In genomic region chr11:70522613-70523311, GRCh38 we compare ENCODE assay signal across 9 cellular contexts.
DNase-seq lines count a peak whose midpoint lies in the region; ATAC-seq, FAIRE-seq and TF ChIP-seq lines count a peak whose summit lies in the region.
"Had no signal": no experiment of that assay in that cellular context is flagged by ENCODE, and none has a peak within 500 bp of the region (broad histone marks: within the 10 kb centered on the region; RNA-seq: fewer than 3 reads in every experiment).

No MANE protein-coding gene starts in this region.

- H3K27ac ChIP-seq in pancreas (no peak overlapping the region), coronary artery (no peak overlapping the region)
- no peak overlapping the region for H3K27ac ChIP-seq in CD4-positive, alpha-beta T cell (ENCODE audit: low read depth, low read length)

- no peak overlapping the region for H3K27ac Mint-ChIP-seq in CD4-positive, alpha-beta T cell
- H3K27ac Mint-ChIP-seq: activated B cell treated with CpG ODN at 0.5 μM for 24 hours had no signal

- H3K27me3 Mint-ChIP-seq in CD4-positive, alpha-beta T cell, result peaks cover 22% of the 10 kb centered on the region

- in situ Hi-C loops in astrocyte of the spinal cord (cut with HindIII; ENCODE audit: low sequenced_read_pairs), result no loop called here

- no peaks in the 10 kb centered on the region for H3K36me3 ChIP-seq in pancreas

- H3K4me3 Mint-ChIP-seq in CD4-positive, alpha-beta T cell, result no peak overlapping the region
- H3K4me3 Mint-ChIP-seq: activated B cell treated with CpG ODN at 0.5 μM for 24 hours had no signal

- ATAC-seq in pancreas (peak in 3 of 4 donors; percentile 15 to 50 (median 33)), GM19351 (IDR thresholded peaks at IDR 0.05; ENCODE audit: unreplicated experiment) (no peak)
- ATAC-seq in CD4-positive, alpha-beta T cell (ENCODE audit: poor library complexity), result no peak

- H3K4me1 Mint-ChIP-seq in CD4-positive, alpha-beta T cell (ENCODE audit: low read depth), result no peaks in the 10 kb centered on the region
- H3K4me1 Mint-ChIP-seq: activated B cell treated with CpG ODN at 0.5 μM for 24 hours had no signal

- peak; percentile 36; the same call in 2 of the 3 replicates for TF ChIP-seq CTCF in GM12872 (IDR thresholded peaks at IDR 0.05; ENCODE audit: insufficient read depth, low read depth, low read length)
- peak; percentile 11 for TF ChIP-seq CTCF in astrocyte of the spinal cord (IDR thresholded peaks at IDR 0.05; ENCODE audit: low read depth, low read length)
- TF ChIP-seq CTCF in pancreas (IDR thresholded peaks at IDR 0.05), result no peak
- no peak for TF ChIP-seq CTCF in CD4-positive, alpha-beta T cell (IDR thresholded peaks at IDR 0.05)
- TF ChIP-seq CTCF in coronary artery (IDR thresholded peaks at IDR 0.05), result no peak

- no peaks in the 10 kb centered on the region for H3K36me3 Mint-ChIP-seq in CD4-positive, alpha-beta T cell (ENCODE audit: low read depth)

- H3K4me3 ChIP-seq in astrocyte of the spinal cord (ENCODE audit: low read depth, low read length) (no peak overlapping the region), pancreas (no peak overlapping the region), coronary artery (no peak overlapping the region)

- 64% methylated on average over 25 of the region's 25 CpGs for WGBS in pancreas, 2 donors

- peak; percentile 69 to 90 for DNase-seq in NCI-H2081 (lab: John Stamatoyannopoulos, UW)
- no peak for DNase-seq in astrocyte of the spinal cord (ENCODE audit: low read depth, low spot score)
- DNase-seq in pancreas, result peak in 2 of 6 donors; percentile 39 to 47
- DNase-seq in CD4-positive, alpha-beta T cell, result no peak
- no peak for DNase-seq in coronary artery (ENCODE audit: low spot score)
- DNase-seq: activated B cell treated with CpG ODN at 0.5 μM for 24 hours; activated naive CD4-positive, alpha-beta T cell treated with anti-CD3 and anti-CD28 coated beads, Interleukin-2, amount 50 U/mL, for 16 hours had no signal

- POLR2A ChIA-PET in CD4-positive, alpha-beta T cell (lab: Charles Lee), result no interaction called here

- no peaks in the 10 kb centered on the region for H3K9me3 ChIP-seq in pancreas
- no peaks in the 10 kb centered on the region for H3K9me3 ChIP-seq in CD4-positive, alpha-beta T cell (ENCODE audit: control insufficient read depth, low read length)

- H3K9me3 Mint-ChIP-seq in CD4-positive, alpha-beta T cell, result no peaks in the 10 kb centered on the region
- H3K9me3 Mint-ChIP-seq: activated B cell treated with CpG ODN at 0.5 μM for 24 hours had no signal

- CTCF ChIA-PET in CD4-positive, alpha-beta T cell (lab: Charles Lee), result no interaction called here

- intact Hi-C loops in pancreas (cut with DNase I), result no loop called here
- intact Hi-C loops in CD4-positive, alpha-beta T cell (cut with DNase I, micrococcal nuclease), result no loop called here

- no peaks in the 10 kb centered on the region for H3K4me1 ChIP-seq in pancreas

- FAIRE-seq in pancreas (lab: Jason Lieb, UNC), result no peak

- H3K27me3 ChIP-seq in pancreas, result no peaks in the 10 kb centered on the region
- peaks cover 11% of the 10 kb centered on the region for H3K27me3 ChIP-seq in CD4-positive, alpha-beta T cell (ENCODE audit: control insufficient read depth, insufficient read depth, low read length)

Comparison
In these comparisons a context has a peak if more than half of its experiments do, and no peak if none do; other contexts are left out.
1. CTCF ChIP-seq: peak in GM12872 (single experiment) and astrocyte of the spinal cord (single experiment); none in pancreas (0 of 4), CD4-positive, alpha-beta T cell (single experiment) and coronary artery (single experiment).
2. DNase-seq: peak in NCI-H2081 (2 of 2); none in astrocyte of the spinal cord (single experiment), CD4-positive, alpha-beta T cell (0 of 10) and coronary artery (single experiment).
3. ATAC-seq: peak in pancreas (3 of 4); none in CD4-positive, alpha-beta T cell (single experiment) and GM19351 (single experiment).